ENCODE assay signal across 6 cellular contexts in genomic region chr16:80903616-80904015, GRCh38.
"Had no signal": no experiment of that assay in that cellular context is flagged by ENCODE, and none has a peak within 500 bp of the region (broad histone marks: within the 10 kb centered on the region; RNA-seq: fewer than 3 reads in every experiment).

No MANE protein-coding gene starts in this region.

- H3K9me3 Mint-ChIP-seq: GM23338 had no signal

- H3K4me3 Mint-ChIP-seq: GM23338 had no signal

- H3K4me1 Mint-ChIP-seq: GM23338 had no signal

- H3K27ac Mint-ChIP-seq: GM23338 had no signal

- H3K36me3 ChIP-seq: HAP-1 had no signal

- H3K9me3 ChIP-seq: HAP-1 had no signal

- H3K4me2 ChIP-seq: GM23338 had no signal

- H3K4me1 ChIP-seq: HAP-1 had no signal

- H3K4me3 ChIP-seq: GM23338, HAP-1, K562 had no signal

- DNase-seq: IMR-90, KG1 had no signal

- H2AFZ ChIP-seq: GM23338 had no signal

- H3K27ac ChIP-seq: HL-60 had no signal
